ENCODE assay signal across 8 cellular contexts in the genomic region with DNA sequence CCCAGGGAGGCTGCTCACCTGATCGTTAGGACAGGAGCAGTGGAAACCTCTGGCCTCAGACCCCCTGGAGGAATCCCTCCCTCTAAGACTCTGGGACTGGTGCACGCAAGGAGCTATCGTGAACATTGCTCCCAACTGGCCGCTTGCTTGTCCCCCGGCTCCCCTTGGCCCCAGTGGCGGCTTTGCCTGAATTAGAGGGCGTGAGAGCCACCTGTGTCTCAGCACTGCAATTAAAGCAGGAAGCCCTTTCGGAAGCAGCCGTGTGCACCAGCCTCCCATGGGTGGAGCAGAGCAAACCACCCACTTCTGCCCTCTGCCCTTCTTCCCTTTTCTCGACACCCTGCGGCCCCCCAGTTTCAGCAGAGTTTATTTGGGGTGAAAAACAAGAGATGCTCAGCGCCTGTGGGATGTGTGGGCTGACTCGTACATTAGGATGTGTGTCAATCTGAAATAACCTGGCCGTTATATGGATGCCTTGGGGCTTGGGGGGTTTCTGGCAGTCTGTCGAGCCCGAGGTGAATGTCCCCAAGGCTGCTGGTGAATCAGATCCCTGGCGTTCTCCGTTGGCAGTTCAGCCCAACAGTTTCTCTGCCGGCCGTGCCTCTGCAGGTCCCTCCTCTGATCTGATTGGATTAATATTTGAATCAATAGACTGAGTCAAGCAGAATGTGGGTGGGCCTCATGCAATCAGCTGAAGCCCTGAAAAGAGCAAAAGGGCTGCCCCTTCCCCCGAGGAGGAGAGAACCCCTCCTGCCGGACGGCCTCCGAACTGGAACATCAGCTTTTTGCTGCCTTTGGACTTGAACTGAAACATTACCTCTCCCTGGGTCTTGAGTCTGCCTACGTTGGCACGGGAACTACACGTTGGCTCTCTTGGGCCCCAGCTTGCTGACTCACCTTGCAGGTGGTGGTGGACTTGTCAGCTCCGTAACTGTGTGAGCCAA. TPM values are rescaled to one million over a fixed set of nuclear protein-coding genes. Genes with fewer than 3 reads are reported as not detected.
DNase-seq lines count a peak whose midpoint lies in the region; ATAC-seq and TF ChIP-seq lines count a peak whose summit lies in the region.

No MANE protein-coding gene starts in this region.

- no peaks in the 10 kb centered on the region for H3K27me3 Mint-ChIP-seq in T-helper 1 cell treated with Interleukin-12 subunit alpha and Interleukin-12 subunit beta and Interleukin-4 antibody, amounts not matched to agents 30 μg/mL and 1 μg/mL, for 36 hours (ENCODE audit: low read depth)

- dilution Hi-C loops in mammary epithelial cell (cut with HindIII; ENCODE audit: low sequenced_read_pairs) = no loop called here

- H3F3A ChIP-seq in smooth muscle cell (ENCODE audit: low read depth) = no peaks in the 10 kb centered on the region

- TF ChIP-seq CTCF in GM10266 (IDR thresholded peaks at IDR 0.05; ENCODE audit: control insufficient read depth, insufficient read depth, low read depth, missing control alignments) (no peak), mammary epithelial cell (conservative IDR thresholded peaks at IDR 0.05 in 1 of 2, IDR thresholded peaks at IDR 0.05 in 1 of 2; ENCODE audit: extremely low read depth in 1 of 2, insufficient read depth in 1 of 2, low read depth in 1 of 2, low read length in 2 of 2) (peak in 1 of 2 donors; percentile 19), smooth muscle cell (IDR thresholded peaks at IDR 0.05; ENCODE audit: borderline replicate concordance, insufficient read depth, poor library complexity, severe bottlenecking) (no peak)

- ATAC-seq in HG02885 (IDR thresholded peaks at IDR 0.05; ENCODE audit: poor library complexity, unreplicated experiment) = peak; percentile 35
- no peak for ATAC-seq in HG02981 (IDR thresholded peaks at IDR 0.05; ENCODE audit: unreplicated experiment)

- peak overlapping the region; percentile 69 for H3K4me3 Mint-ChIP-seq in T-helper 1 cell treated with Interleukin-12 subunit alpha and Interleukin-12 subunit beta and Interleukin-4 antibody, amounts not matched to agents 30 μg/mL and 1 μg/mL, for 36 hours

- H3K4me3 ChIP-seq in mammary epithelial cell (replicated peaks in 1 of 3; ENCODE audit: insufficient read depth in 1 of 3, low read depth in 2 of 3, low read length in 3 of 3) (peak overlapping the region in 1 of 3 experiments; percentile 14), smooth muscle cell (no peak overlapping the region)

- H3K9ac ChIP-seq in mammary epithelial cell (ENCODE audit: insufficient read depth, low read length) (no peak overlapping the region), smooth muscle cell (ENCODE audit: low read depth) (no peak overlapping the region)

- peak; percentile 38 for DNase-seq in GM10266 (ENCODE audit: extremely low spot score)
- DNase-seq in mammary epithelial cell = peak; percentile 78
- peak; percentile 45 for DNase-seq in stimulated activated CD4-positive, alpha-beta T cell treated with anti-CD3 and anti-CD28 coated beads, Interleukin-12 subunit alpha, Interleukin-12 subunit beta, amount 100 ng/mL, for 4 hours
- no peak for DNase-seq in NCI-H774 (lab: John Stamatoyannopoulos, UW)
- no peak for DNase-seq in smooth muscle cell (lab: John Stamatoyannopoulos, UW; ENCODE audit: unreplicated experiment)

- H3K79me2 ChIP-seq in mammary epithelial cell (ENCODE audit: insufficient read depth, low read length) (no peaks in the 10 kb centered on the region), smooth muscle cell (ENCODE audit: low read depth) (no peaks in the 10 kb centered on the region)

- no peaks in the 10 kb centered on the region for H3K9me3 Mint-ChIP-seq in T-helper 1 cell treated with Interleukin-12 subunit alpha and Interleukin-12 subunit beta and Interleukin-4 antibody, amounts not matched to agents 30 μg/mL and 1 μg/mL, for 36 hours

- H3K4me1 ChIP-seq in mammary epithelial cell (ENCODE audit: insufficient read depth, low read length) = peaks cover 17% of the 10 kb centered on the region
- peaks cover 12% of the 10 kb centered on the region for H3K4me1 ChIP-seq in smooth muscle cell (ENCODE audit: low read depth)

- H3K27ac ChIP-seq in mammary epithelial cell (ENCODE audit: insufficient read depth, low read depth, low read length) = peak overlapping the region; percentile 46
- H3K27ac ChIP-seq in smooth muscle cell (ENCODE audit: low read depth) = no peak overlapping the region

- BruUV-seq in mammary epithelial cell (replicated peaks; lab: Mats Ljungman, UMichigan) = no TSS peak

- no peaks in the 10 kb centered on the region for H3K36me3 Mint-ChIP-seq in T-helper 1 cell treated with Interleukin-12 subunit alpha and Interleukin-12 subunit beta and Interleukin-4 antibody, amounts not matched to agents 30 μg/mL and 1 μg/mL, for 36 hours (ENCODE audit: low read depth)

- H2AFZ ChIP-seq in mammary epithelial cell (ENCODE audit: low read depth, low read length) (peak overlapping the region; percentile 94), smooth muscle cell (ENCODE audit: low read depth) (no peak overlapping the region)

- H3K9me3 ChIP-seq in mammary epithelial cell (replicated peaks; ENCODE audit: insufficient read depth, low read length) (no peaks in the 10 kb centered on the region), smooth muscle cell (replicated peaks; ENCODE audit: low read depth) (no peaks in the 10 kb centered on the region)

- in situ Hi-C loops in mammary epithelial cell (cut with MboI; ENCODE audit: low sequenced_read_pairs in 2 of 2) = no loop called here

- peak overlapping the region; percentile 72 for H3K27ac Mint-ChIP-seq in T-helper 1 cell treated with Interleukin-12 subunit alpha and Interleukin-12 subunit beta and Interleukin-4 antibody, amounts not matched to agents 30 μg/mL and 1 μg/mL, for 36 hours

- H3K27me3 ChIP-seq in mammary epithelial cell (ENCODE audit: insufficient read depth, low read length) (no peaks in the 10 kb centered on the region), smooth muscle cell (ENCODE audit: low read depth) (no peaks in the 10 kb centered on the region)

- WGBS in mammary epithelial cell (ENCODE audit: low coverage, missing lambda C conversion rate) = 35% methylated on average over 25 of the region's 28 CpGs
- 90% methylated on average over 28 of the region's 28 CpGs for WGBS in smooth muscle cell (ENCODE audit: low lambda C conversion rate)

- H4K20me1 ChIP-seq in mammary epithelial cell (ENCODE audit: insufficient read depth, low read length) = no peaks in the 10 kb centered on the region
- H4K20me1 ChIP-seq in smooth muscle cell (ENCODE audit: low read depth) = no peaks in the 10 kb centered on the region

- peaks cover 35% of the 10 kb centered on the region for H3K4me1 Mint-ChIP-seq in T-helper 1 cell treated with Interleukin-12 subunit alpha and Interleukin-12 subunit beta and Interleukin-4 antibody, amounts not matched to agents 30 μg/mL and 1 μg/mL, for 36 hours (ENCODE audit: low read depth)

- H3K4me2 ChIP-seq in mammary epithelial cell (ENCODE audit: insufficient read depth, low read depth, low read length) (peak overlapping the region; percentile 73), smooth muscle cell (no peak overlapping the region)

- H3K36me3 ChIP-seq in mammary epithelial cell (ENCODE audit: insufficient read depth, low read length) = no peaks in the 10 kb centered on the region
- H3K36me3 ChIP-seq in smooth muscle cell (ENCODE audit: low read depth) = no peaks in the 10 kb centered on the region

- CTCF ChIA-PET in mammary epithelial cell (lab: Charles Lee; ENCODE audit: low non-redundant PET) = no interaction called here

- intact Hi-C loops in mammary epithelial cell (cut with micrococcal nuclease) = no loop called here

RNA-seq across cellular contexts. Expression of gene UMODL1, which starts 7.3 kb away (rescaled TPM):
- total RNA-seq in mammary epithelial cell = under 1 TPM in 1 of 2 donors, not detected in 1; under 0.01 TPM
- not detected for polyA plus RNA-seq in mammary epithelial cell
- polyA minus RNA-seq in mammary epithelial cell = not detected
- not detected in 2 replicates for total RNA-seq in smooth muscle cell
- 0.14 TPM in 1 of 2 replicates, not detected in the other for polyA plus RNA-seq in smooth muscle cell

RNA-seq across cellular contexts. Expression of gene ZBTB21, which starts 53.7 kb away (rescaled TPM):
- total RNA-seq in mammary epithelial cell = 10 to 100 TPM; 16.3 to 22.4 TPM
- 6.7 TPM for polyA plus RNA-seq in mammary epithelial cell
- polyA minus RNA-seq in mammary epithelial cell = 11.0 TPM
- total RNA-seq in smooth muscle cell = 22.5 and 24.1 TPM in 2 replicates
- 6.2 and 8.4 TPM in 2 replicates for polyA plus RNA-seq in smooth muscle cell

Comparison
In these comparisons a context has a peak if more than half of its experiments do, and no peak if none do; other contexts are left out.
1. DNase-seq: peak in GM10266 (single experiment), mammary epithelial cell (single experiment) and stimulated activated CD4-positive, alpha-beta T cell treated with anti-CD3 and anti-CD28 coated beads, Interleukin-12 subunit alpha, Interleukin-12 subunit beta, amount 100 ng/mL, for 4 hours (single experiment); none in NCI-H774 (single experiment) and smooth muscle cell (single experiment).